1 cellular context compared by ENCODE assay signal in the genomic region with DNA sequence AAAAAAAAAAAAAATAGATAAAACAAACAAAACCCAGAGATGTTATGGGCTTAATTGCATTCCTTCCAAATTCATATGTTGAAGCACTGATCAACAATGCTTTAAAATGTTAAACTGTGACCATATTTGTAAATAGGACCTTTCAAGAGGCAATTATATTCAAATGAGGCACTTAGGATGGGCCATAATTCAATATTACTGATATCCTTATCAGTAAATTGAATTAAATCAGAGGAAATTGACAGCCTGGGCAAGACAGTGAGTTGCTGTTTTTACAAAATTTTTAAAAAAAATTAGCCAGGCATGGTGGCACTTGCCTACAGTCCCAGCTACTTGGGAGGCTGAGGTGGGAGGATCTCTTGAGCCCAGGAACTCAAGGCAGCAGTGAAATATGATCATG.
TF ChIP-seq lines count a peak whose summit lies in the region.

No MANE protein-coding gene starts in this region.

TF ChIP-seq in SK-N-SH, 30 proteins besides CTCF, POLR2A, EP300 and RAD21:
- TF ChIP-seq, protein P1, sequence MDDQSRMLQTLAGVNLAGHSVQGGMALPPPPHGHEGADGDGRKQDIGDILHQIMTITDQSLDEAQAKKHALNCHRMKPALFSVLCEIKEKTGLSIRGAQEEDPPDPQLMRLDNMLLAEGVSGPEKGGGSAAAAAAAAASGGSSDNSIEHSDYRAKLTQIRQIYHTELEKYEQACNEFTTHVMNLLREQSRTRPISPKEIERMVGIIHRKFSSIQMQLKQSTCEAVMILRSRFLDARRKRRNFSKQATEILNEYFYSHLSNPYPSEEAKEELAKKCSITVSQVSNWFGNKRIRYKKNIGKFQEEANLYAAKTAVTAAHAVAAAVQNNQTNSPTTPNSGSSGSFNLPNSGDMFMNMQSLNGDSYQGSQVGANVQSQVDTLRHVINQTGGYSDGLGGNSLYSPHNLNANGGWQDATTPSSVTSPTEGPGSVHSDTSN (IDR thresholded peaks at IDR 0.05) = no peak
- TF ChIP-seq RFX5 (IDR thresholded peaks at IDR 0.05; ENCODE audit: low read length) (no peak), RXRA (IDR thresholded peaks at IDR 0.05; ENCODE audit: borderline replicate concordance, low read depth) (no peak), TAF1 (IDR thresholded peaks at IDR 0.05; ENCODE audit: borderline replicate concordance, low read depth, low read length) (no peak), GATA2 (CRISPR knock-in tag; IDR thresholded peaks at IDR 0.05) (peak; percentile 63)
TF ChIP-seq in SK-N-SH: peak in this region for 1.
